Comparison of ENCODE assay signal across 15 cellular contexts in genomic region chr9:129355641-129356040, GRCh38.
DNase-seq lines count a peak whose midpoint lies in the region; ATAC-seq and TF ChIP-seq lines count a peak whose summit lies in the region.
"Had no signal": no experiment of that assay in that cellular context is flagged by ENCODE, and none has a peak within 500 bp of the region (broad histone marks: within the 10 kb centered on the region; RNA-seq: fewer than 3 reads in every experiment).

No MANE protein-coding gene starts in this region.

- H3K27ac ChIP-seq in GM23338 (ENCODE audit: low read depth), result no peak overlapping the region
- no peak overlapping the region for H3K27ac ChIP-seq in mesenchymal stem cell (ENCODE audit: low read length, poor library complexity, severe bottlenecking)
- H3K27ac ChIP-seq: C4-2B had no signal

- H3K27me3 ChIP-seq in GM23338 (ENCODE audit: insufficient read depth), result no peaks in the 10 kb centered on the region
- H3K27me3 ChIP-seq in mesenchymal stem cell (ENCODE audit: control insufficient read depth in 1 of 2, insufficient read depth in 1 of 2, low read length in 2 of 2), result no peaks in the 10 kb centered on the region
- H3K27me3 ChIP-seq: BE2C had no signal

- H3F3A ChIP-seq in GM23338 (replicated peaks; ENCODE audit: low read depth), result 0 out of 2 replicates have a peak, but pooled peaks cover 4% of the 10 kb centered on the region

- H3K9me3 Mint-ChIP-seq in GM23338, result peaks cover 12% of the 10 kb centered on the region

- no peak overlapping the region for H2BK5ac ChIP-seq in mesenchymal stem cell (ENCODE audit: low read depth, low read length, poor library complexity, severe bottlenecking)

- no peak overlapping the region for H4K8ac ChIP-seq in mesenchymal stem cell (ENCODE audit: low read length)

- no peaks in the 10 kb centered on the region for H3K9me2 ChIP-seq in GM23338 (ENCODE audit: insufficient read depth)

- 100% methylated on average over 5 of the region's 5 CpGs for whole genome bisulfite sequencing in mesenchymal stem cell

- no peaks in the 10 kb centered on the region for H3K79me1 ChIP-seq in mesenchymal stem cell (replicated peaks; ENCODE audit: low read length, poor library complexity, severe bottlenecking)

- peaks cover 13% of the 10 kb centered on the region for H3K4me1 Mint-ChIP-seq in GM23338

- no peak overlapping the region for H3K18ac ChIP-seq in mesenchymal stem cell (ENCODE audit: low read depth in 1 of 2, low read length in 2 of 2)

- no peak for ATAC-seq in GM23338
- no peak for ATAC-seq in HG02610 (IDR thresholded peaks at IDR 0.05; ENCODE audit: unreplicated experiment)
- no peak for ATAC-seq in mucosa of descending colon

- no peak overlapping the region for H2BK120ac ChIP-seq in mesenchymal stem cell (ENCODE audit: low read depth, low read length)

- TF ChIP-seq CTCF in GM23338 (conservative IDR thresholded peaks at IDR 0.05; ENCODE audit: low read depth in 2 of 2), result no peak
- TF ChIP-seq CTCF in mucosa of descending colon (IDR thresholded peaks at IDR 0.05), result no peak

- 0 out of 3 replicates have a peak, but pooled peaks cover 4% of the 10 kb centered on the region for H3K36me3 Mint-ChIP-seq in GM23338 (ENCODE audit: low read depth)
- H3K36me3 Mint-ChIP-seq: CD4-positive, alpha-beta memory T cell had no signal

- H2BK15ac ChIP-seq in mesenchymal stem cell (ENCODE audit: low read depth, poor library complexity, severe bottlenecking), result peak overlapping the region; percentile 3

- no peak overlapping the region for H3K27ac Mint-ChIP-seq in GM23338
- H3K27ac Mint-ChIP-seq: CD4-positive, alpha-beta memory T cell had no signal

- DNase-seq in GM23338 (ENCODE audit: low spot score) (no peak), RKO (ENCODE audit: low spot score) (peak; percentile 39), mesenchymal stem cell (no peak), middle frontal gyrus (ENCODE audit: extremely low spot score, low spot score) (no peak), mucosa of descending colon (no peak), NCI-H446 (lab: John Stamatoyannopoulos, UW) (no peak)
- DNase-seq: BE2C; CD4-positive, alpha-beta memory T cell; DMS153; DMS79 treated with DMSO at 0.1 percent for 48 hours; EL; GDM1; H7 had no signal

- H3K9ac ChIP-seq in mesenchymal stem cell (ENCODE audit: low read length), result no peak overlapping the region

- H3K23ac ChIP-seq in mesenchymal stem cell (ENCODE audit: low read length in 2 of 2), result no peak overlapping the region

- intact Hi-C loops in mucosa of descending colon (cut with DNase I, micrococcal nuclease), result no loop called here

- peaks cover 15% of the 10 kb centered on the region for H3K27me3 Mint-ChIP-seq in GM23338 (ENCODE audit: insufficient read depth, low read depth, poor library complexity)

- peak overlapping the region; percentile 74 for H4K91ac ChIP-seq in mesenchymal stem cell (ENCODE audit: low read length)

- H3K4ac ChIP-seq in mesenchymal stem cell (ENCODE audit: low read depth in 1 of 2, low read length in 2 of 2), result no peak overlapping the region

- no peak overlapping the region for H2BK12ac ChIP-seq in mesenchymal stem cell (ENCODE audit: low read length in 2 of 2)

- H3K4me2 ChIP-seq in GM23338 (no peak overlapping the region), mesenchymal stem cell (ENCODE audit: low read length, poor library complexity, severe bottlenecking) (no peak overlapping the region)

- no peak overlapping the region for H2AFZ ChIP-seq in GM23338
- H2AFZ ChIP-seq in mesenchymal stem cell (ENCODE audit: low read depth, low read length), result no peak overlapping the region

- peaks cover 5% of the 10 kb centered on the region for H3K4me1 ChIP-seq in GM23338 (ENCODE audit: insufficient read depth)
- H3K4me1 ChIP-seq in mesenchymal stem cell (ENCODE audit: control insufficient read depth, insufficient read depth, low read depth, low read length), result peaks cover 25% of the 10 kb centered on the region
- H3K4me1 ChIP-seq in mucosa of descending colon (ENCODE audit: low read depth), result no peaks in the 10 kb centered on the region

- H4K20me1 ChIP-seq in GM23338 (replicated peaks; ENCODE audit: insufficient read depth), result no peaks in the 10 kb centered on the region

- no peak overlapping the region for H3K14ac ChIP-seq in mesenchymal stem cell (ENCODE audit: low read length in 2 of 2)

- no peak overlapping the region for H3K4me3 ChIP-seq in GM23338
- peak overlapping the region in 1 of 2 experiments; percentile 29 for H3K4me3 ChIP-seq in mesenchymal stem cell (ENCODE audit: insufficient read depth in 1 of 2, low read depth in 1 of 2, low read length in 2 of 2)
- H3K4me3 ChIP-seq in mucosa of descending colon, result no peak overlapping the region

- H2AK5ac ChIP-seq in mesenchymal stem cell (ENCODE audit: low read length, severe bottlenecking), result no peak overlapping the region

- H3K79me2 ChIP-seq in GM23338 (replicated peaks; ENCODE audit: insufficient read depth), result no peaks in the 10 kb centered on the region

- no peaks in the 10 kb centered on the region for H3K36me3 ChIP-seq in GM23338 (ENCODE audit: insufficient read depth)
- H3K36me3 ChIP-seq in mesenchymal stem cell (ENCODE audit: control insufficient read depth in 1 of 2, insufficient read depth in 2 of 2, low read depth in 1 of 2, low read length in 2 of 2), result no peaks in the 10 kb centered on the region
- H3K36me3 ChIP-seq in mucosa of descending colon (ENCODE audit: low read depth), result no peaks in the 10 kb centered on the region
- H3K36me3 ChIP-seq: BE2C had no signal

- H3K9me3 ChIP-seq in mesenchymal stem cell (ENCODE audit: control insufficient read depth, low read length) (peaks cover 14% of the 10 kb centered on the region), mucosa of descending colon (peaks cover 10% of the 10 kb centered on the region)
- H3K9me3 ChIP-seq: BE2C had no signal

- no peak overlapping the region for H3K4me3 Mint-ChIP-seq in GM23338
- H3K4me3 Mint-ChIP-seq: CD4-positive, alpha-beta memory T cell had no signal

TF ChIP-seq in GM23338, 12 proteins besides CTCF, POLR2A, EP300 and RAD21:
- TF ChIP-seq ZNF331 (CRISPR knock-in tag; IDR thresholded peaks at IDR 0.05; ENCODE audit: low read depth), result peak; percentile 98
- TF ChIP-seq, protein P1, sequence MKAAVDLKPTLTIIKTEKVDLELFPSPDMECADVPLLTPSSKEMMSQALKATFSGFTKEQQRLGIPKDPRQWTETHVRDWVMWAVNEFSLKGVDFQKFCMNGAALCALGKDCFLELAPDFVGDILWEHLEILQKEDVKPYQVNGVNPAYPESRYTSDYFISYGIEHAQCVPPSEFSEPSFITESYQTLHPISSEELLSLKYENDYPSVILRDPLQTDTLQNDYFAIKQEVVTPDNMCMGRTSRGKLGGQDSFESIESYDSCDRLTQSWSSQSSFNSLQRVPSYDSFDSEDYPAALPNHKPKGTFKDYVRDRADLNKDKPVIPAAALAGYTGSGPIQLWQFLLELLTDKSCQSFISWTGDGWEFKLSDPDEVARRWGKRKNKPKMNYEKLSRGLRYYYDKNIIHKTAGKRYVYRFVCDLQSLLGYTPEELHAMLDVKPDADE (IDR thresholded peaks at IDR 0.05), result no peak
